9 cellular contexts compared by ENCODE assay signal in genomic region chr11:129992161-129992944, GRCh38.
A peak's percentile ranks its signal among the peaks of the same experiment; 100 is the strongest.
DNase-seq lines count a peak whose midpoint lies in the region; ATAC-seq and TF ChIP-seq lines count a peak whose summit lies in the region.
"Had no signal": no experiment of that assay in that cellular context is flagged by ENCODE, and none has a peak within 500 bp of the region (broad histone marks: within the 10 kb centered on the region; RNA-seq: fewer than 3 reads in every experiment).

No MANE protein-coding gene starts in this region.

- no peaks in the 10 kb centered on the region for H3K27me3 ChIP-seq in effector memory CD4-positive, alpha-beta T cell (replicated peaks; ENCODE audit: control insufficient read depth, insufficient read depth, low read length, poor library complexity, severe bottlenecking)

- H3K9me3 ChIP-seq in effector memory CD4-positive, alpha-beta T cell (ENCODE audit: control insufficient read depth, low read length): no peaks in the 10 kb centered on the region

- H3K36me3 Mint-ChIP-seq in nephron progenitor cell (ENCODE audit: low read depth): peaks cover 38% of the 10 kb centered on the region

- H3K4me1 ChIP-seq in effector memory CD4-positive, alpha-beta T cell (ENCODE audit: control insufficient read depth, insufficient read depth, low read length, poor library complexity, severe bottlenecking): no peaks in the 10 kb centered on the region

- DNase-seq in DMS153 treated with DMSO at 0.1 percent for 48 hours (lab: John Stamatoyannopoulos, UW; ENCODE audit: unreplicated experiment) (peak; percentile 14), NCI-H1092 (lab: John Stamatoyannopoulos, UW) (peak; percentile 58), T-helper 22 cell (ENCODE audit: low read depth) (peak; percentile 5), nephron progenitor cell (no peak), GDM1 (lab: John Stamatoyannopoulos, UW) (no peak)
- DNase-seq in effector memory CD4-positive, alpha-beta T cell: peak in 2 of 3 donors; percentile 9 to 19

- no peak for TF ChIP-seq CTCF in nephron progenitor cell (IDR thresholded peaks at IDR 0.05)

- H3K4me1 Mint-ChIP-seq in nephron progenitor cell: peaks cover 14% of the 10 kb centered on the region

- H3K4me3 ChIP-seq in effector memory CD4-positive, alpha-beta T cell (ENCODE audit: insufficient read depth, low read depth, low read length, poor library complexity, severe bottlenecking): no peak overlapping the region

- peaks cover 2% of the 10 kb centered on the region for H3K27me3 Mint-ChIP-seq in nephron progenitor cell (ENCODE audit: low read depth, poor library complexity)

- no peak overlapping the region for H3K27ac ChIP-seq in effector memory CD4-positive, alpha-beta T cell (ENCODE audit: insufficient read depth, low read length, poor library complexity, severe bottlenecking)
- H3K27ac ChIP-seq: KMS-11 had no signal

- no peak overlapping the region for H3K4me3 Mint-ChIP-seq in nephron progenitor cell

- peak overlapping the region; percentile 29 for H3K27ac Mint-ChIP-seq in nephron progenitor cell

- ATAC-seq in GM21619 (IDR thresholded peaks at IDR 0.05; ENCODE audit: unreplicated experiment) (peak; percentile 66), GM19328 (IDR thresholded peaks at IDR 0.05; ENCODE audit: unreplicated experiment) (no peak)

- H3K9me3 Mint-ChIP-seq in nephron progenitor cell: peaks cover 27% of the 10 kb centered on the region

- H3K36me3 ChIP-seq in effector memory CD4-positive, alpha-beta T cell (ENCODE audit: control insufficient read depth, insufficient read depth, low read length): no peaks in the 10 kb centered on the region

Comparison
In these comparisons a context has a peak if more than half of its experiments do, and no peak if none do; other contexts are left out.
1. DNase-seq: peak in DMS153 treated with DMSO at 0.1 percent for 48 hours (single experiment), NCI-H1092 (single experiment), T-helper 22 cell (single experiment) and effector memory CD4-positive, alpha-beta T cell (2 of 3); none in nephron progenitor cell (single experiment) and GDM1 (single experiment).